In genomic region chr1:162305969-162306368, GRCh38 we compare ENCODE assay signal across 19 cellular contexts.
DNase-seq lines count a peak whose midpoint lies in the region; ATAC-seq and TF ChIP-seq lines count a peak whose summit lies in the region.
"Had no signal": no experiment of that assay in that cellular context is flagged by ENCODE, and none has a peak within 500 bp of the region (broad histone marks: within the 10 kb centered on the region; RNA-seq: fewer than 3 reads in every experiment).

No MANE protein-coding gene starts in this region.

- H3K4me3 ChIP-seq in astrocyte of the spinal cord (ENCODE audit: low read depth, low read length), result no peak overlapping the region
- H3K4me3 ChIP-seq: prostate gland had no signal

- no peak overlapping the region for H3K4me3 Mint-ChIP-seq in Calu3 (ENCODE audit: low read depth, unreplicated experiment)
- no peak overlapping the region for H3K4me3 Mint-ChIP-seq in activated naive CD8-positive, alpha-beta T cell treated with anti-CD3 and anti-CD28 coated beads for 36 hours
- H3K4me3 Mint-ChIP-seq: activated naive CD8-positive, alpha-beta T cell treated with anti-CD3 and anti-CD28 coated beads, Interleukin-2, amount 50 U/mL, for 24 hours; T-cell; type B pancreatic cell had no signal

- no peaks in the 10 kb centered on the region for H3K27me3 Mint-ChIP-seq in Calu3 (ENCODE audit: unreplicated experiment)
- H3K27me3 Mint-ChIP-seq in activated naive CD8-positive, alpha-beta T cell treated with anti-CD3 and anti-CD28 coated beads for 36 hours, result peaks cover 13% of the 10 kb centered on the region
- H3K27me3 Mint-ChIP-seq: type B pancreatic cell had no signal

- peaks cover 4% of the 10 kb centered on the region for H3K9me3 Mint-ChIP-seq in Calu3 (ENCODE audit: low read depth, unreplicated experiment)
- peaks cover 5% of the 10 kb centered on the region for H3K9me3 Mint-ChIP-seq in activated naive CD8-positive, alpha-beta T cell treated with anti-CD3 and anti-CD28 coated beads for 36 hours

- no peak for TF ChIP-seq CTCF in Calu3 (IDR thresholded peaks at IDR 0.05; ENCODE audit: unreplicated experiment)
- TF ChIP-seq CTCF in astrocyte of the spinal cord (IDR thresholded peaks at IDR 0.05; ENCODE audit: low read depth, low read length), result no peak

- CTCF ChIA-PET in Calu3 (lab: Charles Lee), result interaction anchor here (0.6 kb wide), 1 partner anchor 1859 kb away, joined by 3 read pairs; no protein-coding TSS in a partner anchor

- H3K4me1 Mint-ChIP-seq in Calu3 (ENCODE audit: low read depth, unreplicated experiment), result peaks cover 40% of the 10 kb centered on the region
- H3K4me1 Mint-ChIP-seq in activated naive CD8-positive, alpha-beta T cell treated with anti-CD3 and anti-CD28 coated beads for 36 hours, result no peaks in the 10 kb centered on the region
- H3K4me1 Mint-ChIP-seq: activated naive CD8-positive, alpha-beta T cell treated with anti-CD3 and anti-CD28 coated beads, Interleukin-2, amount 50 U/mL, for 24 hours; T-cell had no signal

- H3K27ac Mint-ChIP-seq in Calu3 (ENCODE audit: unreplicated experiment), result no peak overlapping the region
- H3K27ac Mint-ChIP-seq in activated naive CD8-positive, alpha-beta T cell treated with anti-CD3 and anti-CD28 coated beads for 36 hours, result no peak overlapping the region
- H3K27ac Mint-ChIP-seq: activated naive CD8-positive, alpha-beta T cell treated with anti-CD3 and anti-CD28 coated beads, Interleukin-2, amount 50 U/mL, for 24 hours; T-cell; type B pancreatic cell had no signal

- H3K36me3 Mint-ChIP-seq in Calu3 (ENCODE audit: insufficient read depth, unreplicated experiment), result no peaks in the 10 kb centered on the region
- no peaks in the 10 kb centered on the region for H3K36me3 Mint-ChIP-seq in activated naive CD8-positive, alpha-beta T cell treated with anti-CD3 and anti-CD28 coated beads for 36 hours
- H3K36me3 Mint-ChIP-seq: T-cell had no signal

- in situ Hi-C loops in astrocyte of the spinal cord (cut with HindIII; ENCODE audit: low sequenced_read_pairs), result no loop called here

- no TSS peak for BruUV-seq in Calu3 (replicated peaks; lab: Mats Ljungman, UMichigan)

- ATAC-seq in HG02981 (IDR thresholded peaks at IDR 0.05; ENCODE audit: unreplicated experiment), result peak; percentile 80
- no peak for ATAC-seq in SK-N-SH treated with all-trans-retinoic acid at 6 μM for 48 hours
- ATAC-seq in GM19023 (IDR thresholded peaks at IDR 0.05; ENCODE audit: unreplicated experiment), result no peak
- ATAC-seq: activated CD4-positive, CD25-positive, alpha-beta regulatory T cell treated with anti-CD3 and anti-CD28 coated beads, Interleukin-2, amount 50 U/mL, for 24 hours; activated naive CD8-positive, alpha-beta T cell treated with anti-CD3 and anti-CD28 coated beads, Interleukin-2, amount 50 U/mL, for 24 hours; T-cell had no signal

- intact Hi-C loops in Calu3 (cut with micrococcal nuclease; ENCODE audit: unreplicated experiment), result no loop called here
- intact Hi-C loops in cardiac septum (cut with DNase I), result no loop called here

- peak; percentile 56 for DNase-seq in Calu3
- peak; percentile 52 for DNase-seq in astrocyte of the spinal cord (ENCODE audit: low read depth, low spot score)
- peak; percentile 79 for DNase-seq in kidney glomerular epithelial cell (lab: John Stamatoyannopoulos, UW)
- DNase-seq in activated naive CD8-positive, alpha-beta T cell treated with anti-CD3 and anti-CD28 coated beads for 36 hours, result no peak
- no peak for DNase-seq in cardiac septum (ENCODE audit: low spot score)
- DNase-seq: activated CD8-positive, alpha-beta memory T cell treated with anti-CD3 and anti-CD28 coated beads, Interleukin-2, amount 50 U/mL, for 48 hours; activated naive CD8-positive, alpha-beta T cell treated with anti-CD3 and anti-CD28 coated beads, Interleukin-2, amount 50 U/mL, for 24 hours; Caco-2; GOT3; NCI-H1417 treated with DMSO at 0.1 percent for 48 hours; NCI-H446; stimulated activated CD4-positive, alpha-beta T cell treated with anti-CD3 and anti-CD28 coated beads, Interleukin-2, amount 100 ng/mL, for 24 hours; T-cell had no signal

TF ChIP-seq in SK-N-SH treated with all-trans-retinoic acid at 6 μM for 48 hours, 23 proteins besides CTCF, POLR2A, EP300 and RAD21:
- TF ChIP-seq, protein P1, sequence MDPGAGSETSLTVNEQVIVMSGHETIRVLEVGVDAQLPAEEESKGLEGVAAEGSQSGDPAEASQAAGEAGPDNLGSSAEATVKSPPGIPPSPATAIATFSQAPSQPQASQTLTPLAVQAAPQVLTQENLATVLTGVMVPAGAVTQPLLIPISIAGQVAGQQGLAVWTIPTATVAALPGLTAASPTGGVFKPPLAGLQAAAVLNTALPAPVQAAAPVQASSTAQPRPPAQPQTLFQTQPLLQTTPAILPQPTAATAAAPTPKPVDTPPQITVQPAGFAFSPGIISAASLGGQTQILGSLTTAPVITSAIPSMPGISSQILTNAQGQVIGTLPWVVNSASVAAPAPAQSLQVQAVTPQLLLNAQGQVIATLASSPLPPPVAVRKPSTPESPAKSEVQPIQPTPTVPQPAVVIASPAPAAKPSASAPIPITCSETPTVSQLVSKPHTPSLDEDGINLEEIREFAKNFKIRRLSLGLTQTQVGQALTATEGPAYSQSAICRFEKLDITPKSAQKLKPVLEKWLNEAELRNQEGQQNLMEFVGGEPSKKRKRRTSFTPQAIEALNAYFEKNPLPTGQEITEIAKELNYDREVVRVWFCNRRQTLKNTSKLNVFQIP (CRISPR knock-in tag; IDR thresholded peaks at IDR 0.05; ENCODE audit: borderline replicate concordance, low read depth), result no peak
- TF ChIP-seq GLIS3 (CRISPR knock-in tag; IDR thresholded peaks at IDR 0.05) (no peak), SNAI2 (CRISPR knock-in tag; IDR thresholded peaks at IDR 0.05) (no peak), OSR1 (CRISPR knock-in tag; IDR thresholded peaks at IDR 0.05) (no peak), TCF4 (CRISPR knock-in tag; IDR thresholded peaks at IDR 0.05; ENCODE audit: borderline replicate concordance) (no peak), BACH2 (CRISPR knock-in tag; IDR thresholded peaks at IDR 0.05; ENCODE audit: borderline replicate concordance) (no peak), TSHZ2 (CRISPR knock-in tag; IDR thresholded peaks at IDR 0.05) (no peak), ISL1 (CRISPR knock-in tag; IDR thresholded peaks at IDR 0.05) (no peak), TOX (CRISPR knock-in tag; IDR thresholded peaks at IDR 0.05; ENCODE audit: borderline replicate concordance) (no peak), ZFP30 (CRISPR knock-in tag; IDR thresholded peaks at IDR 0.05) (no peak), RARB (CRISPR knock-in tag; IDR thresholded peaks at IDR 0.05) (no peak), CSDC2 (CRISPR knock-in tag; IDR thresholded peaks at IDR 0.05) (no peak), ZNF565 (CRISPR knock-in tag; conservative IDR thresholded peaks at IDR 0.05; ENCODE audit: low read depth) (no peak)
- TF ChIP-seq, protein P2, sequence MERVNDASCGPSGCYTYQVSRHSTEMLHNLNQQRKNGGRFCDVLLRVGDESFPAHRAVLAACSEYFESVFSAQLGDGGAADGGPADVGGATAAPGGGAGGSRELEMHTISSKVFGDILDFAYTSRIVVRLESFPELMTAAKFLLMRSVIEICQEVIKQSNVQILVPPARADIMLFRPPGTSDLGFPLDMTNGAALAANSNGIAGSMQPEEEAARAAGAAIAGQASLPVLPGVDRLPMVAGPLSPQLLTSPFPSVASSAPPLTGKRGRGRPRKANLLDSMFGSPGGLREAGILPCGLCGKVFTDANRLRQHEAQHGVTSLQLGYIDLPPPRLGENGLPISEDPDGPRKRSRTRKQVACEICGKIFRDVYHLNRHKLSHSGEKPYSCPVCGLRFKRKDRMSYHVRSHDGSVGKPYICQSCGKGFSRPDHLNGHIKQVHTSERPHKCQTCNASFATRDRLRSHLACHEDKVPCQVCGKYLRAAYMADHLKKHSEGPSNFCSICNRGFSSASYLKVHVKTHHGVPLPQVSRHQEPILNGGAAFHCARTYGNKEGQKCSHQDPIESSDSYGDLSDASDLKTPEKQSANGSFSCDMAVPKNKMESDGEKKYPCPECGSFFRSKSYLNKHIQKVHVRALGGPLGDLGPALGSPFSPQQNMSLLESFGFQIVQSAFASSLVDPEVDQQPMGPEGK (CRISPR knock-in tag; IDR thresholded peaks at IDR 0.05; ENCODE audit: borderline replicate concordance), result no peak
- TF ChIP-seq, protein P3, sequence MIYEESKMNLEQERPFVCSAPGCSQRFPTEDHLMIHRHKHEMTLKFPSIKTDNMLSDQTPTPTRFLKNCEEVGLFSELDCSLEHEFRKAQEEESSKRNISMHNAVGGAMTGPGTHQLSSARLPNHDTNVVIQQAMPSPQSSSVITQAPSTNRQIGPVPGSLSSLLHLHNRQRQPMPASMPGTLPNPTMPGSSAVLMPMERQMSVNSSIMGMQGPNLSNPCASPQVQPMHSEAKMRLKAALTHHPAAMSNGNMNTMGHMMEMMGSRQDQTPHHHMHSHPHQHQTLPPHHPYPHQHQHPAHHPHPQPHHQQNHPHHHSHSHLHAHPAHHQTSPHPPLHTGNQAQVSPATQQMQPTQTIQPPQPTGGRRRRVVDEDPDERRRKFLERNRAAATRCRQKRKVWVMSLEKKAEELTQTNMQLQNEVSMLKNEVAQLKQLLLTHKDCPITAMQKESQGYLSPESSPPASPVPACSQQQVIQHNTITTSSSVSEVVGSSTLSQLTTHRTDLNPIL (CRISPR knock-in tag; IDR thresholded peaks at IDR 0.05; ENCODE audit: low read depth), result no peak
TF ChIP-seq in SK-N-SH treated with all-trans-retinoic acid at 6 μM for 48 hours: peak in this region for 0.

Comparison
In these comparisons a context has a peak if more than half of its experiments do, and no peak if none do; other contexts are left out.
1. DNase-seq: peak in Calu3 (single experiment), astrocyte of the spinal cord (single experiment) and kidney glomerular epithelial cell (single experiment); none in activated naive CD8-positive, alpha-beta T cell treated with anti-CD3 and anti-CD28 coated beads for 36 hours (single experiment) and cardiac septum (single experiment).